Comparison of ENCODE assay signal across 8 cellular contexts in the genomic region with DNA sequence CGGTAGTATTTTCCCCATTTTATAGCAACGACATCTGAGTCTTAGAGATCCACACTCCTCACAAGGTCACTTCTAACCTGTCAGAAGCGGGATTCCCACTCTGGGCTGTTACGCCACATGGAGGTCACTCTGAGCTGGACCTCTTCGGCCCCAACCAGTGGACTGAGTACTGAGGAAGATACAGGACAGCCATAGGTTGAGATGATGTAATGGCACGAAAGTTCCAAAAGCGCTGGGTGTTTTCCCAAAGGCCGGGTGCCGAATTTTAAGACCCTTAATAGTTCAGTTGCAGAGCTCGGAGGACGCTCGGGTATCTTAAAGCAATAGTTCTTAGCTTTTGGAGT. TPM values are rescaled to one million over a fixed set of nuclear protein-coding genes. Genes with fewer than 3 reads are reported as not detected.
DNase-seq lines count a peak whose midpoint lies in the region; ATAC-seq and TF ChIP-seq lines count a peak whose summit lies in the region.

No MANE protein-coding gene starts in this region.

- H3K36me3 ChIP-seq in prostate gland = peaks cover 0 to 13% of the 10 kb centered on the region in 2 donors

- H3K27ac ChIP-seq in C4-2B = peak overlapping the region; percentile 89
- peak overlapping the region; percentile 84 to 93 for H3K27ac ChIP-seq in prostate gland

- intact Hi-C loops in prostate gland (cut with DNase I) = no loop called here

- peak overlapping the region; percentile 93 for H3K4me3 Mint-ChIP-seq in activated CD8-positive, alpha-beta T cell treated with anti-CD3 and anti-CD28 coated beads, Interleukin-2, amount 10 ng/mL, durations not matched to agents 7 days and 5 days

- no peaks in the 10 kb centered on the region for H3K27me3 ChIP-seq in prostate gland (replicated peaks; ENCODE audit: insufficient read depth)

- CTCF ChIA-PET in activated CD8-positive, alpha-beta T cell treated with anti-CD3 and anti-CD28 coated beads, Interleukin-2, amount 10 ng/mL, durations not matched to agents 7 days and 5 days (lab: Charles Lee) = interaction anchor here (1.4 to 4.8 kb wide), 5 partner anchors 9 to 117 kb away, joined by 4 to 45 read pairs (median 7); no protein-coding TSS in a partner anchor

- no peak for TF ChIP-seq CTCF in C4-2B (conservative IDR thresholded peaks at IDR 0.05)
- TF ChIP-seq CTCF in prostate gland (IDR thresholded peaks at IDR 0.05) = no peak

- H3K27ac Mint-ChIP-seq in activated CD8-positive, alpha-beta T cell treated with anti-CD3 and anti-CD28 coated beads, Interleukin-2, amount 10 ng/mL, durations not matched to agents 7 days and 5 days = peak overlapping the region; percentile 97

- no peaks in the 10 kb centered on the region for H3K9me3 Mint-ChIP-seq in activated CD8-positive, alpha-beta T cell treated with anti-CD3 and anti-CD28 coated beads, Interleukin-2, amount 10 ng/mL, durations not matched to agents 7 days and 5 days (ENCODE audit: insufficient read depth)

- peak; percentile 2 for ATAC-seq in HG02623 (IDR thresholded peaks at IDR 0.05; ENCODE audit: unreplicated experiment)
- ATAC-seq in activated CD8-positive, alpha-beta T cell treated with anti-CD3 and anti-CD28 coated beads, Interleukin-2, amount 10 ng/mL, durations not matched to agents 7 days and 5 days = no peak

- H3K4me1 Mint-ChIP-seq in activated CD8-positive, alpha-beta T cell treated with anti-CD3 and anti-CD28 coated beads, Interleukin-2, amount 10 ng/mL, durations not matched to agents 7 days and 5 days (ENCODE audit: low read depth) = peaks cover 28% of the 10 kb centered on the region

- H3K9me3 ChIP-seq in prostate gland = no peaks in the 10 kb centered on the region

- peak overlapping the region; percentile 67 to 97 for H3K4me3 ChIP-seq in prostate gland

- POLR2A ChIA-PET in activated CD8-positive, alpha-beta T cell treated with anti-CD3 and anti-CD28 coated beads, Interleukin-2, amount 10 ng/mL, durations not matched to agents 7 days and 5 days (lab: Charles Lee) = interaction anchor here (1.4 to 2.2 kb wide), 3 partner anchors 38 to 189 kb away, joined by 3 to 11 read pairs (median 3); a partner anchor contains a TSS

- 5% methylated on average over 12 of the region's 12 CpGs for WGBS in prostate gland

- H3K27me3 Mint-ChIP-seq in activated CD8-positive, alpha-beta T cell treated with anti-CD3 and anti-CD28 coated beads, Interleukin-2, amount 10 ng/mL, durations not matched to agents 7 days and 5 days (ENCODE audit: low read depth) = no peaks in the 10 kb centered on the region

- H3K4me1 ChIP-seq in prostate gland (replicated peaks) = no peaks in the 10 kb centered on the region

- no peak for DNase-seq in activated CD8-positive, alpha-beta T cell treated with anti-CD3 and anti-CD28 coated beads, Interleukin-2, amount 10 ng/mL, durations not matched to agents 7 days and 5 days
- DNase-seq in glomerular visceral epithelial cell (ENCODE audit: extremely low spot score) = peak; percentile 11
- no peak for DNase-seq in prostate gland (ENCODE audit: low spot score)
- DNase-seq in activated gamma-delta T cell (lab: John Stamatoyannopoulos, UW) = no peak
- DNase-seq in GM19238 (ENCODE audit: insufficient read length, low spot score) = no peak
- no peak for DNase-seq in iPS-NIHi7 (ENCODE audit: extremely low spot score)

- peaks cover 26% of the 10 kb centered on the region for H3K36me3 Mint-ChIP-seq in activated CD8-positive, alpha-beta T cell treated with anti-CD3 and anti-CD28 coated beads, Interleukin-2, amount 10 ng/mL, durations not matched to agents 7 days and 5 days (ENCODE audit: low read depth)

- no peak for TF ChIP-seq POLR2A in prostate gland (IDR thresholded peaks at IDR 0.05)

RNA-seq across cellular contexts. Expression of a gene that starts 0.7 kb away (rescaled TPM):
- 100 to 1,000 TPM; 123 to 133 TPM for total RNA-seq in activated CD8-positive, alpha-beta T cell treated with anti-CD3 and anti-CD28 coated beads, Interleukin-2, amount 10 ng/mL, durations not matched to agents 7 days and 5 days
- 100 to 1,000 TPM; 122 to 143 TPM for total RNA-seq in prostate gland

RNA-seq across cellular contexts. Expression of a gene that starts 33.6 kb away (rescaled TPM):
- total RNA-seq in activated CD8-positive, alpha-beta T cell treated with anti-CD3 and anti-CD28 coated beads, Interleukin-2, amount 10 ng/mL, durations not matched to agents 7 days and 5 days = not detected
- total RNA-seq in prostate gland = 1 to 10 TPM in 1 of 2 donors, not detected in 1; 3.1 TPM

RNA-seq across cellular contexts. Expression of a gene that starts 54.3 kb away (rescaled TPM):
- total RNA-seq in activated CD8-positive, alpha-beta T cell treated with anti-CD3 and anti-CD28 coated beads, Interleukin-2, amount 10 ng/mL, durations not matched to agents 7 days and 5 days = under 1 TPM; 0.26 to 0.29 TPM
- under 1 TPM; 0.45 to 0.82 TPM for total RNA-seq in prostate gland
